ENCODE assay signal across 20 cellular contexts in the genomic region with DNA sequence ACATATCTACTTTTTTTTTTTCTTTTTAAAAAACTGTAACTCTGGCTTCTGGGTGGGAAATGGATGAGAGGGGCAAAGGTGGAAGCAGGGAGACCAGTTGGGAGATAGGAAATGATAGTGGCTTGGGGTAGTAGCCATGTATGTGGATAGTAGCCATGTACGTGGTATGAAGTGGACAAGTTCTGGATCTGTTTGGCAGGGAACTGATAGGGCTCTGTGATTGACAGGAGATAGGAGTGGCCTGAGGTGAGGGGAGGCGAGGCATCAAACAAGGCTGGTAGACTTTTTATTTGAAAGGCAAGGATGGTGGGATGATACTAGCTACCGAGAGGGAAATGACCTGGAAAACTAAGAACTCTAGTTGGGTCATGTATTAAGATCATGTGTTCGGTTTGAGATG.
DNase-seq lines count a peak whose midpoint lies in the region; ATAC-seq and TF ChIP-seq lines count a peak whose summit lies in the region.
"Had no signal": no experiment of that assay in that cellular context is flagged by ENCODE, and none has a peak within 500 bp of the region (broad histone marks: within the 10 kb centered on the region; RNA-seq: fewer than 3 reads in every experiment).

No MANE protein-coding gene starts in this region.

- H3K14ac ChIP-seq in H9 (ENCODE audit: insufficient read depth, low read length): no peak overlapping the region

- no peak overlapping the region for H3K56ac ChIP-seq in H9 (ENCODE audit: insufficient read length, low read depth, low read length)

- H2BK120ac ChIP-seq in H9 (ENCODE audit: low read depth, low read length, poor library complexity, severe bottlenecking): no peak overlapping the region

- no peak overlapping the region for H3K4me2 ChIP-seq in H9 (ENCODE audit: insufficient read depth, insufficient read length, low read length)

- no peak overlapping the region for H2AFZ ChIP-seq in H9 (ENCODE audit: low read length)

- ATAC-seq in T-helper 17 cell: no peak
- no peak for ATAC-seq in stimulated activated effector memory CD8-positive, alpha-beta T cell treated with anti-CD3 and anti-CD28 coated beads, Interleukin-12 subunit alpha, Interleukin-12 subunit beta, amount 100 ng/mL, for 72 hours
- ATAC-seq: left lung, mucosa of descending colon, PC-3, T-cell had no signal

- peaks cover 66% of the 10 kb centered on the region for H3K36me3 ChIP-seq in endodermal cell (ENCODE audit: control insufficient read depth, insufficient read depth, low read length)

- H3K79me2 ChIP-seq in H9 (ENCODE audit: insufficient read depth, low read length): peaks cover 2% of the 10 kb centered on the region; the same call in 1 of the 2 replicates

- H4K20me1 ChIP-seq in H9 (ENCODE audit: control insufficient read depth, insufficient read depth, insufficient read length): no peaks in the 10 kb centered on the region

- H2BK20ac ChIP-seq in H9 (ENCODE audit: low read depth, low read length, poor library complexity, severe bottlenecking): no peak overlapping the region

- no peak overlapping the region for H3K4ac ChIP-seq in H9 (ENCODE audit: low read depth, low read length)

- no peak overlapping the region for H2AK5ac ChIP-seq in H9 (ENCODE audit: insufficient read length, low read length)

- WGBS in endodermal cell (ENCODE audit: insufficient coverage in 1 of 2, insufficient read length in 1 of 2), 2 experiments: 96 to 97% methylated on average over 4 of the region's 4 CpGs
- WGBS in H9 (ENCODE audit: extremely low coverage, insufficient read length, low lambda C conversion rate): no CpG with 5 or more reads among the region's 4 CpGs
- WGBS in lower leg skin, 2 donors: 81 to 89% methylated on average over 4 of the region's 4 CpGs

- H3K27me3 Mint-ChIP-seq in activated CD4-positive, alpha-beta T cell treated with anti-CD3 and anti-CD28 coated beads, Interleukin-2, amount 10 ng/mL, durations not matched to agents 24 days and 14 days: no peaks in the 10 kb centered on the region
- no peaks in the 10 kb centered on the region for H3K27me3 Mint-ChIP-seq in T-helper 17 cell
- H3K27me3 Mint-ChIP-seq in endodermal cell (ENCODE audit: insufficient read depth): no peaks in the 10 kb centered on the region
- H3K27me3 Mint-ChIP-seq in H9 (ENCODE audit: low read depth): no peaks in the 10 kb centered on the region; the same call in 1 of the 2 replicates
- H3K27me3 Mint-ChIP-seq: T-cell had no signal

- H3K23me2 ChIP-seq in H9 (ENCODE audit: insufficient read length, low read depth, low read length, poor library complexity, severe bottlenecking): no peaks in the 10 kb centered on the region

- H3K23ac ChIP-seq in H9 (ENCODE audit: insufficient read length, low read depth, low read length): no peak overlapping the region

- no peak overlapping the region for H3K27ac ChIP-seq in endodermal cell (ENCODE audit: low read depth, low read length)
- H3K27ac ChIP-seq in H9 (ENCODE audit: insufficient read length, low read depth, low read length): no peak overlapping the region

- no peak overlapping the region for H2BK12ac ChIP-seq in H9 (ENCODE audit: insufficient read length, low read depth, low read length)

- intact Hi-C loops in activated CD4-positive, alpha-beta T cell treated with anti-CD3 and anti-CD28 coated beads, Interleukin-2, amount 10 ng/mL, durations not matched to agents 24 days and 14 days (cut with micrococcal nuclease): loop anchor here (1.0 kb wide), 3 partner anchors 9 to 116 kb away; no protein-coding TSS in a partner anchor
- intact Hi-C loops in lower leg skin (cut with DNase I; ENCODE audit: low total_unique reads): no loop called here

- H3K4me3 ChIP-seq in endodermal cell (ENCODE audit: low read length) (no peak overlapping the region), lower leg skin (ENCODE audit: low read depth, poor library complexity, severe bottlenecking) (no peak overlapping the region)
- H3K4me3 ChIP-seq: adrenal gland, left lung, mucosa of descending colon, upper lobe of right lung had no signal

- no peak overlapping the region for H4K91ac ChIP-seq in H9 (ENCODE audit: insufficient read length, low read depth, low read length)

- H3K4me3 Mint-ChIP-seq in activated CD4-positive, alpha-beta T cell treated with anti-CD3 and anti-CD28 coated beads, Interleukin-2, amount 10 ng/mL, durations not matched to agents 24 days and 14 days: no peak overlapping the region
- H3K4me3 Mint-ChIP-seq in T-helper 17 cell (no peak overlapping the region), endodermal cell (no peak overlapping the region), H9 (no peak overlapping the region)
- no peak overlapping the region for H3K4me3 Mint-ChIP-seq in stimulated activated effector memory CD8-positive, alpha-beta T cell treated with anti-CD3 and anti-CD28 coated beads, Interleukin-12 subunit alpha, Interleukin-12 subunit beta, amount 100 ng/mL, for 72 hours
- H3K4me3 Mint-ChIP-seq: T-cell had no signal

- no peak overlapping the region for H3T11ph ChIP-seq in H9 (ENCODE audit: low read length)

- no peak overlapping the region for H4K8ac ChIP-seq in H9 (replicated peaks; ENCODE audit: insufficient read length, low read depth, low read length)

- H3K4me1 ChIP-seq in endodermal cell (ENCODE audit: control insufficient read depth, insufficient read depth, low read length) (peaks cover 11% of the 10 kb centered on the region), H9 (ENCODE audit: insufficient read depth, low read length) (peaks cover 4% of the 10 kb centered on the region)

- peaks cover 8% of the 10 kb centered on the region for H3K9me3 Mint-ChIP-seq in activated CD4-positive, alpha-beta T cell treated with anti-CD3 and anti-CD28 coated beads, Interleukin-2, amount 10 ng/mL, durations not matched to agents 24 days and 14 days
- H3K9me3 Mint-ChIP-seq in endodermal cell (no peaks in the 10 kb centered on the region), H9 (no peaks in the 10 kb centered on the region)
- H3K9me3 Mint-ChIP-seq in stimulated activated effector memory CD8-positive, alpha-beta T cell treated with anti-CD3 and anti-CD28 coated beads, Interleukin-12 subunit alpha, Interleukin-12 subunit beta, amount 100 ng/mL, for 72 hours: no peaks in the 10 kb centered on the region

- no peak for TF ChIP-seq CTCF in endodermal cell (conservative IDR thresholded peaks at IDR 0.05)
- no peak for TF ChIP-seq CTCF in H9 (conservative IDR thresholded peaks at IDR 0.05)
- TF ChIP-seq CTCF in lower leg skin (IDR thresholded peaks at IDR 0.05): no peak

- H3K9ac ChIP-seq in endodermal cell (ENCODE audit: extremely low read depth, low read length, poor library complexity, severe bottlenecking) (no peak overlapping the region), H9 (ENCODE audit: extremely low read depth, insufficient read length, low read length) (no peak overlapping the region)

- peak; percentile 46 for DNase-seq in activated CD4-positive, alpha-beta T cell treated with anti-CD3 and anti-CD28 coated beads, Interleukin-2, amount 10 ng/mL, durations not matched to agents 24 days and 14 days
- DNase-seq in activated CD4-positive, alpha-beta T cell treated with anti-CD3 and anti-CD28 coated beads, Interleukin-2, amount 50 U/mL, for 48 hours: no peak
- DNase-seq in T-helper 17 cell (no peak), endodermal cell (no peak), H9 (no peak), NCI-H2227 (lab: John Stamatoyannopoulos, UW; ENCODE audit: unreplicated experiment) (no peak), lower leg skin (ENCODE audit: low spot score in 2 of 2) (no peak)
- no peak for DNase-seq in stimulated activated effector memory CD8-positive, alpha-beta T cell treated with anti-CD3 and anti-CD28 coated beads, Interleukin-12 subunit alpha, Interleukin-12 subunit beta, amount 100 ng/mL, for 72 hours (ENCODE audit: low spot score in 2 of 2)
- DNase-seq: adrenal gland, HCEC 1CT, head of caudate nucleus, left lung, MM.1S, mucosa of descending colon, NCI-H2171 treated with DMSO at 0.1 percent for 48 hours, retina, SIG-M5, T-cell, upper lobe of right lung had no signal

- no peak for TF ChIP-seq POLR2A in lower leg skin (IDR thresholded peaks at IDR 0.05)

- H3K27me3 ChIP-seq in endodermal cell (ENCODE audit: control insufficient read depth, insufficient read depth, low read length, poor library complexity, severe bottlenecking) (no peaks in the 10 kb centered on the region), H9 (ENCODE audit: insufficient read depth, low read length) (no peaks in the 10 kb centered on the region)
- H3K27me3 ChIP-seq: adrenal gland, left lung, upper lobe of right lung had no signal

- no peak overlapping the region for H2BK15ac ChIP-seq in H9 (ENCODE audit: low read depth, low read length)

- H4K5ac ChIP-seq in H9 (ENCODE audit: insufficient read length, low read depth, low read length): no peak overlapping the region

- peak overlapping the region; percentile 75 for H3K27ac Mint-ChIP-seq in activated CD4-positive, alpha-beta T cell treated with anti-CD3 and anti-CD28 coated beads, Interleukin-2, amount 10 ng/mL, durations not matched to agents 24 days and 14 days
- H3K27ac Mint-ChIP-seq in T-helper 17 cell: peak overlapping the region; percentile 14
- H3K27ac Mint-ChIP-seq in endodermal cell: peak overlapping the region; percentile 53
- peak overlapping the region; percentile 83 for H3K27ac Mint-ChIP-seq in stimulated activated effector memory CD8-positive, alpha-beta T cell treated with anti-CD3 and anti-CD28 coated beads, Interleukin-12 subunit alpha, Interleukin-12 subunit beta, amount 100 ng/mL, for 72 hours
- peak overlapping the region in 1 of 3 experiments; percentile 35; a peak in 3 of 7 replicates for H3K27ac Mint-ChIP-seq in H9

- H3K36me3 Mint-ChIP-seq in activated CD4-positive, alpha-beta T cell treated with anti-CD3 and anti-CD28 coated beads, Interleukin-2, amount 10 ng/mL, durations not matched to agents 24 days and 14 days (ENCODE audit: low read depth): peaks cover 50% of the 10 kb centered on the region
- peaks cover 7% of the 10 kb centered on the region for H3K36me3 Mint-ChIP-seq in T-helper 17 cell (ENCODE audit: low read depth)
- H3K36me3 Mint-ChIP-seq in endodermal cell (ENCODE audit: low read depth): peaks cover 50% of the 10 kb centered on the region
- peaks cover 48% of the 10 kb centered on the region for H3K36me3 Mint-ChIP-seq in stimulated activated effector memory CD8-positive, alpha-beta T cell treated with anti-CD3 and anti-CD28 coated beads, Interleukin-12 subunit alpha, Interleukin-12 subunit beta, amount 100 ng/mL, for 72 hours
- peaks cover 8 to 26% (median 14%) of the 10 kb centered on the region in 3 experiments for H3K36me3 Mint-ChIP-seq in H9 (ENCODE audit: insufficient read depth in 1 of 3, low read depth in 3 of 3)

- no peak overlapping the region for H3K18ac ChIP-seq in H9 (ENCODE audit: insufficient read length, low read depth, low read length)

- peaks cover 57% of the 10 kb centered on the region for H3K4me1 Mint-ChIP-seq in activated CD4-positive, alpha-beta T cell treated with anti-CD3 and anti-CD28 coated beads, Interleukin-2, amount 10 ng/mL, durations not matched to agents 24 days and 14 days
- H3K4me1 Mint-ChIP-seq in T-helper 17 cell (peaks cover 46% of the 10 kb centered on the region), endodermal cell (peaks cover 60% of the 10 kb centered on the region), H9 (peaks cover 40 to 58% of the 10 kb centered on the region in 2 experiments)
- peaks cover 76% of the 10 kb centered on the region for H3K4me1 Mint-ChIP-seq in stimulated activated effector memory CD8-positive, alpha-beta T cell treated with anti-CD3 and anti-CD28 coated beads, Interleukin-12 subunit alpha, Interleukin-12 subunit beta, amount 100 ng/mL, for 72 hours

- peaks cover 5% of the 10 kb centered on the region for H3K79me1 ChIP-seq in H9 (ENCODE audit: insufficient read depth, low read depth, low read length, poor library complexity, severe bottlenecking)

- H3K9me3 ChIP-seq in T-helper 17 cell (ENCODE audit: control insufficient read depth, low read length, poor library complexity, severe bottlenecking) (no peaks in the 10 kb centered on the region), endodermal cell (ENCODE audit: control insufficient read depth, low read length) (no peaks in the 10 kb centered on the region), H9 (ENCODE audit: control insufficient read depth, low read depth, low read length) (no peaks in the 10 kb centered on the region)
- H3K9me3 ChIP-seq: adrenal gland, left lung, mucosa of descending colon, upper lobe of right lung had no signal

- H2BK5ac ChIP-seq in H9 (ENCODE audit: insufficient read length, low read length): no peak overlapping the region
